8 cellular contexts compared by ENCODE assay signal in genomic region chr12:53674977-53675700, GRCh38. TPM values are rescaled to one million over a fixed set of nuclear protein-coding genes. Genes with fewer than 3 reads are reported as not detected.
DNase-seq lines count a peak whose midpoint lies in the region; ATAC-seq, FAIRE-seq and TF ChIP-seq lines count a peak whose summit lies in the region.

No MANE protein-coding gene starts in this region.

- ATAC-seq in GM23338 (no peak), HG03432 (IDR thresholded peaks at IDR 0.05; ENCODE audit: unreplicated experiment) (no peak), GM18873 (IDR thresholded peaks at IDR 0.05; ENCODE audit: low FRiP score, unreplicated experiment) (no peak)

- TF ChIP-seq CTCF in GM23338 (conservative IDR thresholded peaks at IDR 0.05; ENCODE audit: low read depth in 2 of 2) (no peak), fibroblast of the aortic adventitia (IDR thresholded peaks at IDR 0.05; ENCODE audit: insufficient read depth, low read length) (no peak), D721Med (IDR thresholded peaks at IDR 0.05; ENCODE audit: insufficient read depth, missing control alignments) (no peak)

- no peaks in the 10 kb centered on the region for H3K9me3 ChIP-seq in SK-N-MC (ENCODE audit: low read depth, low read length)

- peaks cover 31% of the 10 kb centered on the region for H3K36me3 ChIP-seq in GM23338 (ENCODE audit: insufficient read depth)
- peaks cover 47% of the 10 kb centered on the region for H3K36me3 ChIP-seq in SK-N-MC (ENCODE audit: insufficient read depth, low read length)

- peak overlapping the region; percentile 98 for H3K27ac Mint-ChIP-seq in GM23338

- peaks cover 18% of the 10 kb centered on the region for H3F3A ChIP-seq in GM23338 (replicated peaks; ENCODE audit: low read depth)

- FAIRE-seq in D721Med (lab: Jason Lieb, UNC) = no peak

- no peaks in the 10 kb centered on the region for H3K9me3 Mint-ChIP-seq in GM23338

- DNase-seq in GM23338 (ENCODE audit: low spot score) = no peak
- DNase-seq in SK-N-MC (ENCODE audit: low read depth, low spot score) = no peak
- peak; percentile 22 for DNase-seq in fibroblast of the aortic adventitia (ENCODE audit: low read depth)
- DNase-seq in skeletal muscle cell (ENCODE audit: low read depth) = no peak
- DNase-seq in NCI-H1105 treated with DMSO at 0.1 percent for 48 hours (lab: John Stamatoyannopoulos, UW) = no peak
- DNase-seq in D721Med (ENCODE audit: insufficient read length, low spot score) = no peak

- peak overlapping the region; percentile 99 for H3K4me2 ChIP-seq in GM23338

- peaks cover 29% of the 10 kb centered on the region for H3K4me1 Mint-ChIP-seq in GM23338

- H2AFZ ChIP-seq in GM23338 = peak overlapping the region; percentile 70; the same call in 1 of the 2 replicates

- H3K9ac ChIP-seq in SK-N-MC (ENCODE audit: insufficient read length) = peak overlapping the region; percentile 97

- no peaks in the 10 kb centered on the region for H3K9me2 ChIP-seq in GM23338 (ENCODE audit: insufficient read depth)

- H4K20me1 ChIP-seq in GM23338 (replicated peaks; ENCODE audit: insufficient read depth) = peaks cover 21% of the 10 kb centered on the region; the same call in 1 of the 2 replicates

- peak overlapping the region; percentile 92 for H3K4me3 Mint-ChIP-seq in GM23338

- no peaks in the 10 kb centered on the region for H3K27me3 ChIP-seq in GM23338 (ENCODE audit: insufficient read depth)

- peaks cover 12% of the 10 kb centered on the region for H3K27me3 Mint-ChIP-seq in GM23338 (ENCODE audit: insufficient read depth, low read depth, poor library complexity)

- H3K79me2 ChIP-seq in GM23338 (replicated peaks; ENCODE audit: insufficient read depth) = peaks cover 39% of the 10 kb centered on the region

- peak overlapping the region; percentile 95 for H3K4me3 ChIP-seq in GM23338
- peak overlapping the region; percentile 99 for H3K4me3 ChIP-seq in SK-N-MC
- H3K4me3 ChIP-seq in fibroblast of the aortic adventitia (ENCODE audit: low read depth, low read length) = peak overlapping the region; percentile 99
- H3K4me3 ChIP-seq in skeletal muscle cell (ENCODE audit: low read depth, low read length) = peak overlapping the region; percentile 63

- peak overlapping the region; percentile 97 for H3K27ac ChIP-seq in GM23338 (ENCODE audit: low read depth)
- H3K27ac ChIP-seq in SK-N-MC = peak overlapping the region; percentile 89

- H3K36me3 Mint-ChIP-seq in GM23338 (ENCODE audit: low read depth) = peaks cover 47% of the 10 kb centered on the region

- H3K4me1 ChIP-seq in GM23338 (ENCODE audit: insufficient read depth) = peaks cover 31% of the 10 kb centered on the region

TF ChIP-seq in GM23338, 12 proteins besides CTCF, POLR2A, EP300 and RAD21 (continues in another document):
- TF ChIP-seq STAT1 (IDR thresholded peaks at IDR 0.05; ENCODE audit: unreplicated experiment) (no peak), EZH2phosphoT487 (IDR thresholded peaks at IDR 0.05; ENCODE audit: unreplicated experiment) (no peak), POLR2AphosphoS5 (IDR thresholded peaks at IDR 0.05; ENCODE audit: low read depth) (no peak), JUNB (IDR thresholded peaks at IDR 0.05; ENCODE audit: unreplicated experiment) (no peak), ZNF462 (CRISPR knock-in tag; IDR thresholded peaks at IDR 0.05) (no peak), NANOG (IDR thresholded peaks at IDR 0.05; ENCODE audit: borderline replicate concordance) (no peak), REST (IDR thresholded peaks at IDR 0.05; ENCODE audit: unreplicated experiment) (no peak), ZNF331 (CRISPR knock-in tag; IDR thresholded peaks at IDR 0.05; ENCODE audit: low read depth) (no peak)

RNA-seq across cellular contexts. Expression of gene ATP5MC2, which starts 0.7 kb away (rescaled TPM):
- total RNA-seq in GM23338 (2014; rRNA removed; shearing (Covaris generic)) = 362 and 393 TPM in 2 replicates
- 815 and 821 TPM in 2 replicates for polyA plus RNA-seq in GM23338 (2016; fragmentation: Nextera tagmentation; extraction: Ambion mirVana)
- 45.2 and 147 TPM in 2 replicates for total RNA-seq in fibroblast of the aortic adventitia (ENCODE audit: low replicate concordance)

RNA-seq across cellular contexts. Expression of gene ATF7, which starts 49.0 kb away (rescaled TPM):
- 13.2 and 13.9 TPM in 2 replicates for total RNA-seq in GM23338 (2014; rRNA removed; shearing (Covaris generic))
- polyA plus RNA-seq in GM23338 (2016; fragmentation: Nextera tagmentation; extraction: Ambion mirVana) = 16.3 and 16.6 TPM in 2 replicates
- total RNA-seq in fibroblast of the aortic adventitia (ENCODE audit: low replicate concordance) = 16.3 and 28.6 TPM in 2 replicates

RNA-seq across cellular contexts. Expression of gene CALCOCO1, which starts 52.1 kb away (rescaled TPM):
- 20.4 and 21.3 TPM in 2 replicates for total RNA-seq in GM23338 (2014; rRNA removed; shearing (Covaris generic))
- 4.6 and 6.5 TPM in 2 replicates for polyA plus RNA-seq in GM23338 (2016; fragmentation: Nextera tagmentation; extraction: Ambion mirVana)
- 96.2 and 234 TPM in 2 replicates for total RNA-seq in fibroblast of the aortic adventitia (ENCODE audit: low replicate concordance)
